Comparison of ENCODE assay signal across 28 cellular contexts in the genomic region with DNA sequence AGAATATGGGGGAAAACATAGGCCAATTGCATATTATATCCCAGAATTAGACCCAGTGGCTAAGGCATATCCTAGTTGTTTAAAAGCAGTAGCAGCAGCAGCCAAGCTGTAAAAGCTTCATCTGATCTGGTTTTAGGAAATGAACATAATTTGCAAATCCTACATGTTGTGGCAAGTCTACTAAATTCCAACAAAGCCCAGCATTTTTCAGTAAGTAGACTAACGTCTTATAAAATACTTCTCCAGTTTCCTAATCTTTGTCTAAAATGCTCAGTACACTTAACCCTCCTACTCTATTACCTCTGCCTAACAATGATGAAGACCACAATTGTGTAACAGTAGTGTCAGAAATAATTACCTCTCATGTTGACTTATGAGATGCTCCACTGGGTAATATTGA.
"Had no signal": no experiment of that assay in that cellular context is flagged by ENCODE, and none has a peak within 500 bp of the region (broad histone marks: within the 10 kb centered on the region; RNA-seq: fewer than 3 reads in every experiment).

No MANE protein-coding gene starts in this region.

- H3K27me3 ChIP-seq: left lung, right atrium auricular region, right lobe of liver, tibial nerve, uterus had no signal

- H3K27ac ChIP-seq: left lung, lower lobe of right lung, parathyroid adenoma, psoas muscle, right atrium auricular region, right lobe of liver, tibial nerve, uterus had no signal

- H3K4me1 ChIP-seq: left lung, lower lobe of right lung, parathyroid adenoma, psoas muscle, right atrium auricular region, right lobe of liver, uterus had no signal

- H3K27ac Mint-ChIP-seq: memory B cell; naive thymus-derived CD4-positive, alpha-beta T cell; nephron; stimulated activated memory B cell treated with anti-CD40 and anti-IgM and Interleukin-4, amounts not matched to agents 10 μg/mL and 1 μg/mL and 100 μg/mL, for 72 hours; stimulated activated naive CD8-positive, alpha-beta T cell treated with anti-CD3 and anti-CD28 coated beads, Interleukin-15, amount 100 ng/mL, for 72 hours; type B pancreatic cell had no signal

- H3K4me3 ChIP-seq: left lung, lower lobe of right lung, mucosa of descending colon, psoas muscle, right atrium auricular region, right lobe of liver, smooth muscle cell, tibial nerve, uterus had no signal

- H3K4me1 Mint-ChIP-seq: neural crest cell; stimulated activated memory B cell treated with anti-CD40 and anti-IgM and Interleukin-4, amounts not matched to agents 10 μg/mL and 1 μg/mL and 100 μg/mL, for 72 hours had no signal

- H3K9me3 ChIP-seq: uterus had no signal

- H3K4me3 Mint-ChIP-seq: memory B cell; naive thymus-derived CD4-positive, alpha-beta T cell; nephron; neural crest cell; stimulated activated memory B cell treated with anti-CD40 and anti-IgM and Interleukin-4, amounts not matched to agents 10 μg/mL and 1 μg/mL and 100 μg/mL, for 72 hours; stimulated activated naive CD8-positive, alpha-beta T cell treated with anti-CD3 and anti-CD28 coated beads, Interleukin-15, amount 100 ng/mL, for 72 hours; type B pancreatic cell had no signal

- H3K36me3 ChIP-seq: left lung, lower lobe of right lung, right atrium auricular region, right lobe of liver, tibial nerve, uterus had no signal

- H3K9me3 Mint-ChIP-seq: stimulated activated memory B cell treated with anti-CD40 and anti-IgM and Interleukin-4, amounts not matched to agents 10 μg/mL and 1 μg/mL and 100 μg/mL, for 72 hours had no signal

- H3K27me3 Mint-ChIP-seq: memory B cell; naive thymus-derived CD4-positive, alpha-beta T cell; stimulated activated memory B cell treated with anti-CD40 and anti-IgM and Interleukin-4, amounts not matched to agents 10 μg/mL and 1 μg/mL and 100 μg/mL, for 72 hours; stimulated activated naive CD8-positive, alpha-beta T cell treated with anti-CD3 and anti-CD28 coated beads, Interleukin-15, amount 100 ng/mL, for 72 hours; type B pancreatic cell had no signal

- DNase-seq: hippocampal formation; kidney; left colon; left lung; lower lobe of right lung; midbrain; mucosa of descending colon; naive thymus-derived CD4-positive, alpha-beta T cell; nucleus accumbens; psoas muscle; right lobe of liver; stimulated activated CD4-positive, alpha-beta T cell treated with anti-CD3 and anti-CD28 coated beads, Interleukin-1b, Interleukin-23, amount 100 ng/mL, for 48 hours; stimulated activated CD4-positive, alpha-beta T cell treated with anti-CD3 and anti-CD28 coated beads, Interleukin-2, amount 100 ng/mL, for 48 hours; stimulated activated CD4-positive, alpha-beta T cell treated with anti-CD3 and anti-CD28 coated beads, Interleukin-4, amount 100 ng/mL, for 4 hours; stimulated activated CD8-positive, alpha-beta memory T cell treated with anti-CD3 and anti-CD28 coated beads, Interleukin-4, amount 100 ng/mL, for 48 hours; stimulated activated naive CD4-positive, alpha-beta T cell treated with Interleukin-2 at 50 U/mL for 16 hours; stimulated activated naive CD8-positive, alpha-beta T cell treated with anti-CD3 and anti-CD28 coated beads, Interleukin-15, amount 100 ng/mL, for 72 hours; substantia nigra; uterus had no signal

- H3K36me3 Mint-ChIP-seq: memory B cell; naive thymus-derived CD4-positive, alpha-beta T cell; stimulated activated memory B cell treated with anti-CD40 and anti-IgM and Interleukin-4, amounts not matched to agents 10 μg/mL and 1 μg/mL and 100 μg/mL, for 72 hours had no signal
